7 cellular contexts compared by ENCODE assay signal in the genomic region with DNA sequence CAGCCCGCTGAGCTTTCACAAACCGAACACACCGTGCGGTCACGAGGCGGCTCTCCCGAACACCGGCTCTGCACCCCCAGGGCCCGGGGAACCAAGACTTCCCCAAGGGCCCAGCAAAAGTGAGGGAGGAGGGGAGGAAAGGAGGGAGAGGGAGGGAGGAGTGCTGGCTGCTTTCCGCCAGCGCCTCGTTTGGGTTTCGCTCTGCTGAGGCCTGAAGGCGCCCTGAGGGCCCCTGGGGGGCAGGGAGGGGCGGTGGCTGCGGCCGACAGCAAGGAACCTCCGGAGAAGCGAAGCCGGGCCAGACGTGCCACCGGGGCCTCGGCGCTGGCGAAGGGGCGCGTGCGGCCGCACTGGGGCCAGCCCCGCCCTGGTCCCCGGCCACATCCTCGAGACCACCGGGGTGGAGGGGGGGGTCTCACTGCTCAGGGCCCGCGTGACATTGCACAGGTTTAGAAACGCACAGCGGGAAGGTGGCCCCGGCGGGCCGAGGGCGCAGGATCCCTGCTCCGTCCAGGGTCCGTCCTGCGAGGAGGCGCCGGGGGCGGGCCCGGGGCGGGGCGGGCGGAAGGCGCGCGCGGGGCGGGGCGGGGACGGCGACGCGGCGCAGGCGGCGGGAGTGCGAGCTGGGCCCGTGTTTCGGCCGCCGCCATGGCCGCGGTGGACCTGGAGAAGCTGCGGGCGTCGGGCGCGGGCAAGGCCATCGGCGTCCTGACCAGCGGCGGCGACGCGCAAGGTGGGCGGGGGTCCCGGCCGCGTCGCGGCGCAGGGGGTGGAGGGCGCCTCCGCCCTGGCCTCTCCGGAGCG. TPM values are rescaled to one million over a fixed set of nuclear protein-coding genes. Genes with fewer than 3 reads are reported as not detected.
A peak's percentile ranks its signal among the peaks of the same experiment; 100 is the strongest.
DNase-seq lines count a peak whose midpoint lies in the region; ATAC-seq and TF ChIP-seq lines count a peak whose summit lies in the region.

Gene PFKL (plus strand): TSS at position 596 of the 804 bp plus-strand sequence. CDS start 53 bp downstream, at position 649.

- intact Hi-C loops in activated CD4-positive, alpha-beta T cell treated with anti-CD3 and anti-CD28 coated beads for 36 hours (cut with DNase I, micrococcal nuclease), result loop anchor here in 1 of 2 experiments (1.0 to 5.0 kb wide), 6 partner anchors 40 to 511 kb away; partner anchors contain the start of genes CFAP410, LRRC3, RRP1 and TRAPPC10
- intact Hi-C loops in colonic mucosa (cut with DNase I), result no loop called here

- peak within 1 kb of the TSS; percentile 93 to 95 for H3K9ac ChIP-seq in colonic mucosa (ENCODE audit: low read depth in 2 of 2, low read length in 2 of 2)

- peaks cover 51% of the 10 kb centered on the region for H3K4me1 Mint-ChIP-seq in activated CD4-positive, alpha-beta T cell treated with anti-CD3 and anti-CD28 coated beads for 36 hours

- H3K27me3 Mint-ChIP-seq in activated CD4-positive, alpha-beta T cell treated with anti-CD3 and anti-CD28 coated beads for 36 hours, result no peaks in the 10 kb centered on the region

- H3K27ac ChIP-seq in colonic mucosa, result peak within 1 kb of the TSS; percentile 86

- peak within 1 kb of the TSS; percentile 64 for H3K4me3 ChIP-seq in colonic mucosa

- CTCF ChIA-PET in activated CD4-positive, alpha-beta T cell treated with anti-CD3 and anti-CD28 coated beads for 36 hours (lab: Charles Lee), result interaction anchor here (0.9 to 1.0 kb wide), 2 partner anchors 185 to 216 kb away, joined by 3 read pairs; no protein-coding TSS in a partner anchor

- H3K9me3 ChIP-seq in colonic mucosa, result no peaks in the 10 kb centered on the region

- POLR2A ChIA-PET in activated CD4-positive, alpha-beta T cell treated with anti-CD3 and anti-CD28 coated beads for 36 hours (lab: Charles Lee), result no interaction called here

- peaks cover 8% of the 10 kb centered on the region for H3K36me3 Mint-ChIP-seq in activated CD4-positive, alpha-beta T cell treated with anti-CD3 and anti-CD28 coated beads for 36 hours (ENCODE audit: low read depth)

- ATAC-seq in GM18502 (IDR thresholded peaks at IDR 0.05; ENCODE audit: poor library complexity, unreplicated experiment) (peak; percentile 63), HG02588 (IDR thresholded peaks at IDR 0.05; ENCODE audit: unreplicated experiment) (peak; percentile 59)
- ATAC-seq in activated CD4-positive, alpha-beta T cell treated with anti-CD3 and anti-CD28 coated beads for 36 hours, result peak; percentile 63

- H3K27me3 ChIP-seq in colonic mucosa, result no peaks in the 10 kb centered on the region

- no peaks in the 10 kb centered on the region for H3K9me3 Mint-ChIP-seq in activated CD4-positive, alpha-beta T cell treated with anti-CD3 and anti-CD28 coated beads for 36 hours (ENCODE audit: low read depth)

- H3K4me1 ChIP-seq in colonic mucosa, result peaks cover 31% of the 10 kb centered on the region

- no peak for TF ChIP-seq CTCF in colonic mucosa (IDR thresholded peaks at IDR 0.05)

- DNase-seq in NCI-H1105 (lab: John Stamatoyannopoulos, UW) (peak; percentile 50), colonic mucosa (peak; percentile 83), kidney tubule cell (ENCODE audit: low spot score) (peak; percentile 74)
- DNase-seq in activated CD4-positive, alpha-beta T cell treated with anti-CD3 and anti-CD28 coated beads for 36 hours, result peak; percentile 82
- peak; percentile 84 for DNase-seq in stimulated activated CD4-positive, alpha-beta T cell treated with anti-CD3 and anti-CD28 coated beads, Interleukin-15, amount 100 ng/mL, for 24 hours

- H3K36me3 ChIP-seq in colonic mucosa, result no peaks in the 10 kb centered on the region

- peak within 1 kb of the TSS; percentile 96 for H3K27ac Mint-ChIP-seq in activated CD4-positive, alpha-beta T cell treated with anti-CD3 and anti-CD28 coated beads for 36 hours

- peak within 1 kb of the TSS; percentile 85 for H3K4me3 Mint-ChIP-seq in activated CD4-positive, alpha-beta T cell treated with anti-CD3 and anti-CD28 coated beads for 36 hours

RNA-seq across cellular contexts. Expression of gene PFKL, which starts in this region (rescaled TPM):
- 100 to 1,000 TPM; 167 to 202 TPM for total RNA-seq in activated CD4-positive, alpha-beta T cell treated with anti-CD3 and anti-CD28 coated beads for 36 hours
- total RNA-seq in colonic mucosa, result 100 to 1,000 TPM; 300 to 332 TPM

Comparison
In these comparisons a context has a peak if more than half of its experiments do, and no peak if none do; other contexts are left out.
1. Peak in every context shown above with its lines: DNase-seq, ATAC-seq, H3K4me3 ChIP-seq and H3K27ac ChIP-seq.